Comparison of ENCODE assay signal across 22 cellular contexts in genomic region chrX:45031830-45032229, GRCh38.
A peak's percentile ranks its signal among the peaks of the same experiment; 100 is the strongest.
DNase-seq lines count a peak whose midpoint lies in the region; ATAC-seq, FAIRE-seq and TF ChIP-seq lines count a peak whose summit lies in the region.
"Had no signal": no experiment of that assay in that cellular context is flagged by ENCODE, and none has a peak within 500 bp of the region (broad histone marks: within the 10 kb centered on the region; RNA-seq: fewer than 3 reads in every experiment).

No MANE protein-coding gene starts in this region.

- H3K27me3 Mint-ChIP-seq in WTC11 (ENCODE audit: low read depth) = no peaks in the 10 kb centered on the region
- H3K27me3 Mint-ChIP-seq in CD4-positive, alpha-beta T cell = no peaks in the 10 kb centered on the region
- H3K27me3 Mint-ChIP-seq: B cell; CD8-positive, alpha-beta memory T cell had no signal

- H3K9me3 Mint-ChIP-seq in WTC11 = no peaks in the 10 kb centered on the region
- H3K9me3 Mint-ChIP-seq in CD4-positive, alpha-beta T cell = no peaks in the 10 kb centered on the region
- H3K9me3 Mint-ChIP-seq: CD8-positive, alpha-beta memory T cell had no signal

- H3K9me3 ChIP-seq in cardiac muscle cell (ENCODE audit: low read depth) = no peaks in the 10 kb centered on the region
- H3K9me3 ChIP-seq in left ventricle myocardium inferior (replicated peaks) = no peaks in the 10 kb centered on the region
- no peaks in the 10 kb centered on the region for H3K9me3 ChIP-seq in pancreas
- H3K9me3 ChIP-seq in CD4-positive, alpha-beta T cell (ENCODE audit: control insufficient read depth, low read length) = no peaks in the 10 kb centered on the region

- no peak overlapping the region for H3K4me3 ChIP-seq in cardiac muscle cell
- no peak overlapping the region for H3K4me3 ChIP-seq in left ventricle myocardium inferior
- H3K4me3 ChIP-seq in pancreas = no peak overlapping the region
- H3K4me3 ChIP-seq: BLaER1 treated with 17β-estradiol and CSF1 and Interleukin-3, amounts not matched to agents 10 nM and 100 nM; GM23248 had no signal

- H3K36me3 ChIP-seq in cardiac muscle cell (peaks cover 3% of the 10 kb centered on the region), left ventricle myocardium inferior (no peaks in the 10 kb centered on the region), pancreas (no peaks in the 10 kb centered on the region)

- H3K27ac ChIP-seq in cardiac muscle cell (peak overlapping the region; percentile 46), left ventricle myocardium inferior (replicated peaks) (no peak overlapping the region), pancreas (no peak overlapping the region)
- no peak overlapping the region for H3K27ac ChIP-seq in CD4-positive, alpha-beta T cell (ENCODE audit: low read depth, low read length)
- H3K27ac ChIP-seq: BLaER1 treated with 17β-estradiol and CSF1 and Interleukin-3, amounts not matched to agents 10 nM and 100 nM; GM23248 had no signal

- peak overlapping the region; percentile 36 for H3K4me3 Mint-ChIP-seq in WTC11
- no peak overlapping the region for H3K4me3 Mint-ChIP-seq in CD4-positive, alpha-beta T cell
- H3K4me3 Mint-ChIP-seq: B cell had no signal

- DNase-seq in cardiac muscle cell (ENCODE audit: low read depth in 1 of 2, low spot score in 1 of 2) (no peak), left ventricle myocardium inferior (no peak), WTC11 (ENCODE audit: low spot score) (no peak), pancreas (no peak), HTR-8/SVneo (ENCODE audit: insufficient read length, low spot score) (no peak), ureter (ENCODE audit: low spot score) (no peak)
- DNase-seq in CD4-positive, alpha-beta T cell = no peak
- DNase-seq: 8988T; CD8-positive, alpha-beta memory T cell; COR-L47; DMS153; DMS79; GDM1; GM23248; H7; IMR-90; Karpas-422; KBM-7 had no signal

- POLR2A ChIA-PET in WTC11 (lab: Charles Lee) = no interaction called here
- POLR2A ChIA-PET in CD4-positive, alpha-beta T cell (lab: Charles Lee) = no interaction called here

- TF ChIP-seq CTCF in cardiac muscle cell (IDR thresholded peaks at IDR 0.05; ENCODE audit: low read depth, low read length) (no peak), left ventricle myocardium inferior (IDR thresholded peaks at IDR 0.05; ENCODE audit: borderline replicate concordance) (no peak), WTC11 (IDR thresholded peaks at IDR 0.05) (no peak), pancreas (IDR thresholded peaks at IDR 0.05) (no peak)
- TF ChIP-seq CTCF in CD4-positive, alpha-beta T cell (IDR thresholded peaks at IDR 0.05) = no peak

- FAIRE-seq in pancreas (lab: Jason Lieb, UNC) (peak; percentile 68), HTR-8/SVneo (lab: Jason Lieb, UNC) (no peak)
- FAIRE-seq: GM12892 had no signal

- H3K36me3 Mint-ChIP-seq in WTC11 = peaks cover 11% of the 10 kb centered on the region
- peaks cover 27% of the 10 kb centered on the region for H3K36me3 Mint-ChIP-seq in CD4-positive, alpha-beta T cell (ENCODE audit: low read depth)

- no peak for ATAC-seq in WTC11
- ATAC-seq in pancreas = no peak
- ATAC-seq in CD4-positive, alpha-beta T cell (ENCODE audit: poor library complexity) = no peak
- ATAC-seq: HCT116 had no signal

- peaks cover 49% of the 10 kb centered on the region for H3K4me1 Mint-ChIP-seq in WTC11
- peaks cover 43% of the 10 kb centered on the region for H3K4me1 Mint-ChIP-seq in CD4-positive, alpha-beta T cell (ENCODE audit: low read depth)

- WGBS in pancreas, 2 donors = 45 to 54% methylated on average over 3 of the region's 3 CpGs

- CTCF ChIA-PET in WTC11 (lab: Charles Lee) = no interaction called here
- CTCF ChIA-PET in CD4-positive, alpha-beta T cell (lab: Charles Lee) = no interaction called here

- H3K4me1 ChIP-seq in cardiac muscle cell (ENCODE audit: low read depth) (peaks cover 5% of the 10 kb centered on the region), left ventricle myocardium inferior (peaks cover 14% of the 10 kb centered on the region), pancreas (peaks cover 0 to 6% (median 0%) of the 10 kb centered on the region in 3 donors)
- H3K4me1 ChIP-seq: BLaER1 treated with 17β-estradiol and CSF1 and Interleukin-3, amounts not matched to agents 10 nM and 100 nM had no signal

- H3K27me3 ChIP-seq in cardiac muscle cell (no peaks in the 10 kb centered on the region), left ventricle myocardium inferior (ENCODE audit: low read depth) (no peaks in the 10 kb centered on the region), pancreas (no peaks in the 10 kb centered on the region)
- H3K27me3 ChIP-seq in CD4-positive, alpha-beta T cell (ENCODE audit: control insufficient read depth, insufficient read depth, low read length) = no peaks in the 10 kb centered on the region
- H3K27me3 ChIP-seq: BLaER1 treated with 17β-estradiol and CSF1 and Interleukin-3, amounts not matched to agents 10 nM and 100 nM had no signal

- no peak overlapping the region for H3K27ac Mint-ChIP-seq in WTC11
- no peak overlapping the region for H3K27ac Mint-ChIP-seq in CD4-positive, alpha-beta T cell
- H3K27ac Mint-ChIP-seq: B cell had no signal

- intact Hi-C loops in left ventricle myocardium inferior (cut with micrococcal nuclease) = no loop called here
- intact Hi-C loops in pancreas (cut with DNase I) = no loop called here
- intact Hi-C loops in CD4-positive, alpha-beta T cell (cut with DNase I, micrococcal nuclease) = no loop called here

TF ChIP-seq in WTC11, 78 proteins besides CTCF, POLR2A, EP300 and RAD21:
- TF ChIP-seq CREM (CRISPR knock-in tag; IDR thresholded peaks at IDR 0.05) (no peak), ATF3 (CRISPR knock-in tag; conservative IDR thresholded peaks at IDR 0.05) (no peak), NFATC4 (CRISPR knock-in tag; IDR thresholded peaks at IDR 0.05) (no peak), E2F1 (CRISPR knock-in tag; IDR thresholded peaks at IDR 0.05) (no peak), ELF4 (CRISPR knock-in tag; IDR thresholded peaks at IDR 0.05; ENCODE audit: low read depth) (no peak), NFYB (CRISPR knock-in tag; conservative IDR thresholded peaks at IDR 0.05; ENCODE audit: low read depth) (no peak), HMGA2 (CRISPR knock-in tag; IDR thresholded peaks at IDR 0.05) (no peak), ZNF317 (CRISPR knock-in tag; IDR thresholded peaks at IDR 0.05; ENCODE audit: borderline replicate concordance, low read depth) (no peak), IRF2 (CRISPR knock-in tag; IDR thresholded peaks at IDR 0.05; ENCODE audit: borderline replicate concordance, low read depth) (no peak), MLX (CRISPR knock-in tag; IDR thresholded peaks at IDR 0.05) (no peak), FOXP1 (CRISPR knock-in tag; IDR thresholded peaks at IDR 0.05; ENCODE audit: borderline replicate concordance) (no peak), ZNF263 (CRISPR knock-in tag; IDR thresholded peaks at IDR 0.05; ENCODE audit: low read depth) (no peak), ZNF232 (CRISPR knock-in tag; IDR thresholded peaks at IDR 0.05) (no peak), GABPB1 (CRISPR knock-in tag; IDR thresholded peaks at IDR 0.05) (no peak), MAX (CRISPR knock-in tag; IDR thresholded peaks at IDR 0.05) (no peak), ATF1 (CRISPR knock-in tag; IDR thresholded peaks at IDR 0.05) (no peak), GRHL2 (CRISPR knock-in tag; IDR thresholded peaks at IDR 0.05; ENCODE audit: insufficient replicate concordance, severe bottlenecking) (no peak), CREB1 (CRISPR knock-in tag; IDR thresholded peaks at IDR 0.05) (no peak)
